21 cellular contexts compared by ENCODE assay signal in the genomic region with DNA sequence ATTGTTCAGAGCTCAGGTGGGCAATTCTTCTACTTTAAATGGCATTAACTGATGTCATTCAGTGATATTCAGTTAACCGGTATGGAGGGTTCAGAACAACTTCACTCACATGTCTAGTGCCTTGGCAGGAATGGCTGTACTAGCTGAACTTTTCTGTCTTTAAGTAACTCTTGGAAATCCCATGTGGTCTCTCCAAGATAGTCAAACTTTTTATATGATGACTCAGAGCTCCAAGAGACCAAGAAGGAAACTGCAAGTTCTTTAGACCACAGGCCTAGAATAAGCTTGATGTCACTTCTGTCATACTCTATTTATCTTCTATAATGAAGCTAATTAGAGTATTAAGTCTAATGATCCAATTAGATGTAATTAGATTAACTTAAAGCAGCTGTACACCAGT. TPM values are rescaled to one million over a fixed set of nuclear protein-coding genes. Genes with fewer than 3 reads are reported as not detected.
DNase-seq lines count a peak whose midpoint lies in the region; ATAC-seq and TF ChIP-seq lines count a peak whose summit lies in the region.
"Had no signal": no experiment of that assay in that cellular context is flagged by ENCODE, and none has a peak within 500 bp of the region (broad histone marks: within the 10 kb centered on the region; RNA-seq: fewer than 3 reads in every experiment).

No MANE protein-coding gene starts in this region.

- TF ChIP-seq CTCF in AG10803 (conservative IDR thresholded peaks at IDR 0.05; ENCODE audit: low read length) = no peak; the same call in 1 of the 2 replicates

- peak; percentile 60 for DNase-seq in AG10803 (ENCODE audit: low read depth)
- peak; percentile 23 for DNase-seq in H4 (ENCODE audit: low spot score)
- peak; percentile 2 for DNase-seq in amniotic stem cell (lab: John Stamatoyannopoulos, UW)
- DNase-seq in foreskin melanocyte = peak; percentile 11
- DNase-seq in cortex of kidney (lab: John Stamatoyannopoulos, UW) = no peak
- DNase-seq: activated CD4-positive, alpha-beta T cell treated with anti-CD3 and anti-CD28 coated beads, Interleukin-2, amount 50 U/mL, for 1 hour; activated naive CD8-positive, alpha-beta T cell treated with anti-CD3 and anti-CD28 coated beads, Interleukin-2, amount 10 ng/mL, durations not matched to agents 7 days and 5 days; activated T-cell treated with anti-CD3 and anti-CD28 coated beads, Interleukin-2, amount 50 U/mL, for 48 hours; COR-L47; gastrocnemius medialis; lower lobe of right lung; NCI-H1417; NK-92 treated with Interleukin-12 subunit alpha and Interleukin-12 subunit beta, amount 100 ng/mL, for 24 hours; RPMI8226; stimulated activated CD4-positive, alpha-beta T cell treated with anti-CD3 and anti-CD28 coated beads, Interleukin-2, amount 100 ng/mL, for 48 hours had no signal

- ATAC-seq in HG03460 (IDR thresholded peaks at IDR 0.05; ENCODE audit: unreplicated experiment) (no peak), GM18873 (IDR thresholded peaks at IDR 0.05; ENCODE audit: low FRiP score, unreplicated experiment) (no peak), GM18519 (IDR thresholded peaks at IDR 0.05; ENCODE audit: low FRiP score, unreplicated experiment) (no peak)
- ATAC-seq: gastrocnemius medialis, lower lobe of right lung, sciatic nerve had no signal

- no peak overlapping the region for H3K4me3 ChIP-seq in AG10803 (ENCODE audit: low read length)
- H3K4me3 ChIP-seq: gastrocnemius medialis, lower lobe of right lung, suprapubic skin had no signal

RNA-seq across cellular contexts. Expression of gene LHFPL1, which starts 24.9 kb away (rescaled TPM):
- 0.43 TPM in 1 of 2 replicates, not detected in the other for total RNA-seq in H4 (2014; rRNA removed; shearing (Covaris generic))
- total RNA-seq: omental fat pad, sciatic nerve, suprapubic skin had no signal
